1 cellular context compared by ENCODE assay signal in the genomic region with DNA sequence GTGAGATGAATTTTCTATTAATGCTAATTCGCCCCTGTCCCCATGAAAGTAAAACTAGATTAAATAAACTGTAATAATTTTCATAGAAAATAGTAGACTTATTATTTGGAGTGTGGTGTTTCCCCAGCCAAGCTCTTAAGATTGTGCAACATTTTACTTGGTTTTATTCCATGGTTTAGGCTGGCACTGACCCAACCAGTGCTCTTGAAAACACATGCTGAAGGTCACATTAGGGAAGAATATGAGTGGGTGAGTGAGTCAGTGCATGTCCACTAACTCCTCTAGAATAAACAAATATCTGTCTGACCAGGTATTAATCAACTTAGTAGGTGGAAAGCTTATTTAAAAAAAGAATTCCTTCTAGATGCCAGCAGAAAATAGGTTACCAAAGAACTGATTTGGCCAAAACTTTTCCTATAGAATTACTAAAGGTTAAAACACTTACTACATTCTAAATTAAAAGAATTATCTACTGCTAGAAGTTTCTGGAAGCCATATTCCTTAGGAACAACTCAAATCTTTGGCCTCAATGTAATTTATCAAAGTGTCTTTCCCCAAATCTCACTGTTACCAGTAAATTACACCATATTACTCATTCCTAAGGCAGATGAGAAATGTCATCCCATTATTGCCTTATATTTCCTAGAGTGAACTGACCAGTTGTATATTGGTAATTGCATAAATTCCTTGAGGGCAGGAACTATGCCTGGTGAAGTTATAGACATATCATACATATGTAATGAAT.
TF ChIP-seq lines count a peak whose summit lies in the region.

No MANE protein-coding gene starts in this region.

TF ChIP-seq in A549, 52 proteins besides CTCF, POLR2A, EP300 and RAD21 (continued from another document):
- TF ChIP-seq, protein P1, sequence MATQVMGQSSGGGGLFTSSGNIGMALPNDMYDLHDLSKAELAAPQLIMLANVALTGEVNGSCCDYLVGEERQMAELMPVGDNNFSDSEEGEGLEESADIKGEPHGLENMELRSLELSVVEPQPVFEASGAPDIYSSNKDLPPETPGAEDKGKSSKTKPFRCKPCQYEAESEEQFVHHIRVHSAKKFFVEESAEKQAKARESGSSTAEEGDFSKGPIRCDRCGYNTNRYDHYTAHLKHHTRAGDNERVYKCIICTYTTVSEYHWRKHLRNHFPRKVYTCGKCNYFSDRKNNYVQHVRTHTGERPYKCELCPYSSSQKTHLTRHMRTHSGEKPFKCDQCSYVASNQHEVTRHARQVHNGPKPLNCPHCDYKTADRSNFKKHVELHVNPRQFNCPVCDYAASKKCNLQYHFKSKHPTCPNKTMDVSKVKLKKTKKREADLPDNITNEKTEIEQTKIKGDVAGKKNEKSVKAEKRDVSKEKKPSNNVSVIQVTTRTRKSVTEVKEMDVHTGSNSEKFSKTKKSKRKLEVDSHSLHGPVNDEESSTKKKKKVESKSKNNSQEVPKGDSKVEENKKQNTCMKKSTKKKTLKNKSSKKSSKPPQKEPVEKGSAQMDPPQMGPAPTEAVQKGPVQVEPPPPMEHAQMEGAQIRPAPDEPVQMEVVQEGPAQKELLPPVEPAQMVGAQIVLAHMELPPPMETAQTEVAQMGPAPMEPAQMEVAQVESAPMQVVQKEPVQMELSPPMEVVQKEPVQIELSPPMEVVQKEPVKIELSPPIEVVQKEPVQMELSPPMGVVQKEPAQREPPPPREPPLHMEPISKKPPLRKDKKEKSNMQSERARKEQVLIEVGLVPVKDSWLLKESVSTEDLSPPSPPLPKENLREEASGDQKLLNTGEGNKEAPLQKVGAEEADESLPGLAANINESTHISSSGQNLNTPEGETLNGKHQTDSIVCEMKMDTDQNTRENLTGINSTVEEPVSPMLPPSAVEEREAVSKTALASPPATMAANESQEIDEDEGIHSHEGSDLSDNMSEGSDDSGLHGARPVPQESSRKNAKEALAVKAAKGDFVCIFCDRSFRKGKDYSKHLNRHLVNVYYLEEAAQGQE (IDR thresholded peaks at IDR 0.05), result no peak
- TF ChIP-seq TFCP2L1 (CRISPR knock-in tag; IDR thresholded peaks at IDR 0.05) (no peak), MAZ (IDR thresholded peaks at IDR 0.05; ENCODE audit: borderline replicate concordance, low read depth, low read length) (no peak), SMC3 (IDR thresholded peaks at IDR 0.05) (peak; percentile 15; the same call in 1 of the 3 replicates), JUN (IDR thresholded peaks at IDR 0.05) (peak in 1 of 2 experiments; percentile 66; a peak in 3 of 5 replicates), CHD4 (IDR thresholded peaks at IDR 0.05; ENCODE audit: borderline replicate concordance) (no peak), GATA3 (IDR thresholded peaks at IDR 0.05; ENCODE audit: borderline replicate concordance) (peak; percentile 59), FOSL2 (IDR thresholded peaks at IDR 0.05) (peak; percentile 79), FOSL2 (CRISPR knock-in tag; IDR thresholded peaks at IDR 0.05) (peak; percentile 64; the same call in 1 of the 2 replicates), CEBPB (IDR thresholded peaks at IDR 0.05) (peak; percentile 92 to 93), RCOR1 (IDR thresholded peaks at IDR 0.05; ENCODE audit: low read depth, low read length) (no peak), JUNB (IDR thresholded peaks at IDR 0.05) (peak; percentile 93), SREBF2 (IDR thresholded peaks at IDR 0.05) (no peak), HDAC2 (IDR thresholded peaks at IDR 0.05) (no peak)
- TF ChIP-seq, protein P2, sequence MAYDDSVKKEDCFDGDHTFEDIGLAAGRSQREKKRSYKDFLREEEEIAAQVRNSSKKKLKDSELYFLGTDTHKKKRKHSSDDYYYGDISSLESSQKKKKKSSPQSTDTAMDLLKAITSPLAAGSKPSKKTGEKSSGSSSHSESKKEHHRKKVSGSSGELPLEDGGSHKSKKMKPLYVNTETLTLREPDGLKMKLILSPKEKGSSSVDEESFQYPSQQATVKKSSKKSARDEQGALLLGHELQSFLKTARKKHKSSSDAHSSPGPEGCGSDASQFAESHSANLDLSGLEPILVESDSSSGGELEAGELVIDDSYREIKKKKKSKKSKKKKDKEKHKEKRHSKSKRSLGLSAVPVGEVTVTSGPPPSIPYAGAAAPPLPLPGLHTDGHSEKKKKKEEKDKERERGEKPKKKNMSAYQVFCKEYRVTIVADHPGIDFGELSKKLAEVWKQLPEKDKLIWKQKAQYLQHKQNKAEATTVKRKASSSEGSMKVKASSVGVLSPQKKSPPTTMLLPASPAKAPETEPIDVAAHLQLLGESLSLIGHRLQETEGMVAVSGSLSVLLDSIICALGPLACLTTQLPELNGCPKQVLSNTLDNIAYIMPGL (CRISPR knock-in tag; IDR thresholded peaks at IDR 0.05; ENCODE audit: borderline replicate concordance), result no peak
- TF ChIP-seq, protein P3, sequence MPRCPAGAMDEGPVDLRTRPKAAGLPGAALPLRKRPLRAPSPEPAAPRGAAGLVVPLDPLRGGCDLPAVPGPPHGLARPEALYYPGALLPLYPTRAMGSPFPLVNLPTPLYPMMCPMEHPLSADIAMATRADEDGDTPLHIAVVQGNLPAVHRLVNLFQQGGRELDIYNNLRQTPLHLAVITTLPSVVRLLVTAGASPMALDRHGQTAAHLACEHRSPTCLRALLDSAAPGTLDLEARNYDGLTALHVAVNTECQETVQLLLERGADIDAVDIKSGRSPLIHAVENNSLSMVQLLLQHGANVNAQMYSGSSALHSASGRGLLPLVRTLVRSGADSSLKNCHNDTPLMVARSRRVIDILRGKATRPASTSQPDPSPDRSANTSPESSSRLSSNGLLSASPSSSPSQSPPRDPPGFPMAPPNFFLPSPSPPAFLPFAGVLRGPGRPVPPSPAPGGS (IDR thresholded peaks at IDR 0.05), result peak; percentile 64; the same call in 2 of the 3 replicates
- TF ChIP-seq, protein P4, sequence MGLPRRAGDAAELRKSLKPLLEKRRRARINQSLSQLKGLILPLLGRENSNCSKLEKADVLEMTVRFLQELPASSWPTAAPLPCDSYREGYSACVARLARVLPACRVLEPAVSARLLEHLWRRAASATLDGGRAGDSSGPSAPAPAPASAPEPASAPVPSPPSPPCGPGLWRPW (IDR thresholded peaks at IDR 0.05), result peak; percentile 15; the same call in 1 of the 2 replicates
TF ChIP-seq in A549: peak in this region for 9.
